8 cellular contexts compared by ENCODE assay signal in genomic region chr22:19974233-19974861, GRCh38. TPM values are rescaled to one million over a fixed set of nuclear protein-coding genes. Genes with fewer than 3 reads are reported as not detected.
DNase-seq lines count a peak whose midpoint lies in the region; ATAC-seq and TF ChIP-seq lines count a peak whose summit lies in the region.

No MANE protein-coding gene starts in this region.

- peaks cover 15% of the 10 kb centered on the region for H3K36me3 ChIP-seq in iPS-18a (ENCODE audit: control insufficient read depth, low read depth, low read length)

- in situ Hi-C loops in G401 (cut with HindIII; ENCODE audit: low sequenced_read_pairs): loop anchor here (25.0 kb wide), 1 partner anchor 212 kb away; the partner anchor contains the start of gene TBX1

- DNase-seq in G401 (ENCODE audit: low spot score) (peak; percentile 88), NCI-H146 (lab: John Stamatoyannopoulos, UW) (peak; percentile 88), UCSD-AML1 (lab: John Stamatoyannopoulos, UW; ENCODE audit: unreplicated experiment) (peak; percentile 47), amniotic stem cell (lab: John Stamatoyannopoulos, UW) (no peak)

- H3K9ac ChIP-seq in iPS-18a (ENCODE audit: low read length): peak overlapping the region; percentile 54

- no peak for ATAC-seq in HG02623 (IDR thresholded peaks at IDR 0.05; ENCODE audit: unreplicated experiment)
- ATAC-seq in HG03175 (IDR thresholded peaks at IDR 0.05; ENCODE audit: unreplicated experiment): no peak

- H3K27ac ChIP-seq in 22Rv1 (peak overlapping the region; percentile 54), iPS-18a (ENCODE audit: low read length) (peak overlapping the region; percentile 84)

- no peaks in the 10 kb centered on the region for H3K9me3 ChIP-seq in iPS-18a (ENCODE audit: control insufficient read depth, low read depth, low read length)

- no peak for TF ChIP-seq CTCF in 22Rv1 (IDR thresholded peaks at IDR 0.05)

- no peaks in the 10 kb centered on the region for H3K27me3 ChIP-seq in iPS-18a (ENCODE audit: control insufficient read depth, insufficient read depth, low read length)

- peaks cover 12% of the 10 kb centered on the region for H3K4me1 ChIP-seq in iPS-18a (ENCODE audit: control insufficient read depth, low read depth, low read length)

- H3K4me3 ChIP-seq in iPS-18a (ENCODE audit: low read length): peak overlapping the region; percentile 4

RNA-seq across cellular contexts. Expression of gene TXNRD2, which starts 32.7 kb away (rescaled TPM):
- 86.5 and 96.6 TPM in 2 replicates for total RNA-seq in G401 (2014; rRNA removed; shearing (Covaris generic))

RNA-seq across cellular contexts. Expression of gene COMT, which starts 32.8 kb away (rescaled TPM):
- 142 and 187 TPM in 2 replicates for total RNA-seq in G401 (2014; rRNA removed; shearing (Covaris generic))

RNA-seq across cellular contexts. Expression of gene ARVCF, which starts 42.3 kb away (rescaled TPM):
- 13.8 and 14.9 TPM in 2 replicates for total RNA-seq in G401 (2014; rRNA removed; shearing (Covaris generic))

RNA-seq across cellular contexts. Expression of gene TANGO2, which starts 46.6 kb away (rescaled TPM):
- 13.2 and 19.0 TPM in 2 replicates for total RNA-seq in G401 (2014; rRNA removed; shearing (Covaris generic))
